12 cellular contexts compared by ENCODE assay signal in genomic region chr10:79435271-79436065, GRCh38. TPM values are rescaled to one million over a fixed set of nuclear protein-coding genes. Genes with fewer than 3 reads are reported as not detected.
A peak's percentile ranks its signal among the peaks of the same experiment; 100 is the strongest.
DNase-seq lines count a peak whose midpoint lies in the region; ATAC-seq, FAIRE-seq and TF ChIP-seq lines count a peak whose summit lies in the region.
"Had no signal": no experiment of that assay in that cellular context is flagged by ENCODE, and none has a peak within 500 bp of the region (broad histone marks: within the 10 kb centered on the region; RNA-seq: fewer than 3 reads in every experiment).

No MANE protein-coding gene starts in this region.

- intact Hi-C loops in activated CD4-positive, alpha-beta T cell treated with anti-CD3 and anti-CD28 coated beads for 36 hours (cut with DNase I, micrococcal nuclease) = no loop called here
- intact Hi-C loops in vagina (cut with DNase I) = no loop called here

- H3K27me3 ChIP-seq in neural progenitor cell (no peaks in the 10 kb centered on the region), vagina (no peaks in the 10 kb centered on the region)

- no peaks in the 10 kb centered on the region for H3K9me3 Mint-ChIP-seq in activated CD4-positive, alpha-beta T cell treated with anti-CD3 and anti-CD28 coated beads for 36 hours (ENCODE audit: low read depth)
- H3K9me3 Mint-ChIP-seq in neural progenitor cell = no peaks in the 10 kb centered on the region

- CTCF ChIA-PET in activated CD4-positive, alpha-beta T cell treated with anti-CD3 and anti-CD28 coated beads for 36 hours (lab: Charles Lee) = interaction anchor here (1.1 to 1.3 kb wide), 2 partner anchors 8 to 61 kb away, joined by 3 read pairs; no protein-coding TSS in a partner anchor

- no peak overlapping the region for H3K9ac ChIP-seq in neural progenitor cell

- H3K4me1 ChIP-seq in neural progenitor cell (peaks cover 22% of the 10 kb centered on the region), vagina (peaks cover 90% of the 10 kb centered on the region)

- TF ChIP-seq POLR2A in vagina (IDR thresholded peaks at IDR 0.05) (no peak), GM12892 (IDR thresholded peaks at IDR 0.05; ENCODE audit: low read depth, low read length) (no peak)

- H3F3A ChIP-seq in neural progenitor cell (ENCODE audit: low read depth) = no peaks in the 10 kb centered on the region

- ATAC-seq in activated CD4-positive, alpha-beta T cell treated with anti-CD3 and anti-CD28 coated beads for 36 hours = no peak

- peak; percentile 2 for DNase-seq in activated CD4-positive, alpha-beta T cell treated with anti-CD3 and anti-CD28 coated beads for 36 hours
- DNase-seq in activated CD4-positive, alpha-beta T cell treated with anti-CD3 and anti-CD28 coated beads, Interleukin-2, amount 50 U/mL, for 1 hour = no peak
- peak; percentile 57 for DNase-seq in fibroblast of villous mesenchyme (ENCODE audit: low read depth)
- peak; percentile 41 for DNase-seq in neural progenitor cell (ENCODE audit: low spot score)
- no peak for DNase-seq in vagina (ENCODE audit: extremely low spot score in 2 of 2)
- DNase-seq in kidney glomerular epithelial cell (lab: John Stamatoyannopoulos, UW) = no peak
- DNase-seq in stimulated activated CD4-positive, alpha-beta T cell treated with anti-CD3 and anti-CD28 coated beads, Interleukin-2, amount 100 ng/mL, for 24 hours = no peak
- DNase-seq in GM12892 (ENCODE audit: insufficient read length) = no peak
- DNase-seq: NCI-H446 treated with DMSO at 0.1 percent for 48 hours, T-helper 9 cell had no signal

- no peaks in the 10 kb centered on the region for H3K36me3 Mint-ChIP-seq in activated CD4-positive, alpha-beta T cell treated with anti-CD3 and anti-CD28 coated beads for 36 hours (ENCODE audit: low read depth)
- H3K36me3 Mint-ChIP-seq in neural progenitor cell = no peaks in the 10 kb centered on the region
- H3K36me3 Mint-ChIP-seq: activated naive CD8-positive, alpha-beta T cell had no signal

- H3K27me3 Mint-ChIP-seq in activated CD4-positive, alpha-beta T cell treated with anti-CD3 and anti-CD28 coated beads for 36 hours = no peaks in the 10 kb centered on the region
- peaks cover 6% of the 10 kb centered on the region for H3K27me3 Mint-ChIP-seq in neural progenitor cell (ENCODE audit: insufficient read depth, low read depth)
- H3K27me3 Mint-ChIP-seq: activated naive CD8-positive, alpha-beta T cell had no signal

- TF ChIP-seq CTCF in fibroblast of villous mesenchyme (IDR thresholded peaks at IDR 0.05; ENCODE audit: insufficient read depth, low read depth, low read length) (no peak), neural progenitor cell (IDR thresholded peaks at IDR 0.05) (no peak), vagina (IDR thresholded peaks at IDR 0.05) (no peak)

- peak overlapping the region; percentile 59 for H3K4me2 ChIP-seq in neural progenitor cell

- peaks cover 14% of the 10 kb centered on the region for H3K4me1 Mint-ChIP-seq in activated CD4-positive, alpha-beta T cell treated with anti-CD3 and anti-CD28 coated beads for 36 hours
- H3K4me1 Mint-ChIP-seq in neural progenitor cell = peaks cover 19% of the 10 kb centered on the region

- no peak overlapping the region for H3K27ac Mint-ChIP-seq in activated CD4-positive, alpha-beta T cell treated with anti-CD3 and anti-CD28 coated beads for 36 hours
- no peak overlapping the region for H3K27ac Mint-ChIP-seq in neural progenitor cell
- H3K27ac Mint-ChIP-seq: activated naive CD8-positive, alpha-beta T cell had no signal

- H3K9me3 ChIP-seq in neural progenitor cell (ENCODE audit: low read depth) (no peaks in the 10 kb centered on the region), vagina (no peaks in the 10 kb centered on the region)

- no peak overlapping the region for H3K27ac ChIP-seq in neural progenitor cell
- peak overlapping the region; percentile 96 for H3K27ac ChIP-seq in vagina

- POLR2A ChIA-PET in activated CD4-positive, alpha-beta T cell treated with anti-CD3 and anti-CD28 coated beads for 36 hours (lab: Charles Lee) = interaction anchor here (1.2 kb wide), 1 partner anchor 9 kb away, joined by 3 read pairs; no protein-coding TSS in a partner anchor

- H3K36me3 ChIP-seq in neural progenitor cell (no peaks in the 10 kb centered on the region), vagina (peaks cover 0 to 9% of the 10 kb centered on the region in 2 donors)

- H4K20me1 ChIP-seq in neural progenitor cell (ENCODE audit: low read depth) = peaks cover 30% of the 10 kb centered on the region

- H2AFZ ChIP-seq in neural progenitor cell (replicated peaks) = no peak overlapping the region

- FAIRE-seq in GM12892 (lab: Jason Lieb, UNC) = no peak
- FAIRE-seq: A204.1 had no signal

- H3K4me3 ChIP-seq in fibroblast of villous mesenchyme (ENCODE audit: low read depth, low read length) = no peak overlapping the region
- no peak overlapping the region for H3K4me3 ChIP-seq in neural progenitor cell
- H3K4me3 ChIP-seq in vagina = peak overlapping the region in 1 of 2 donors; percentile 18

- H3K79me2 ChIP-seq in neural progenitor cell (ENCODE audit: low read depth) = no peaks in the 10 kb centered on the region

- H3K4me3 Mint-ChIP-seq in activated CD4-positive, alpha-beta T cell treated with anti-CD3 and anti-CD28 coated beads for 36 hours = no peak overlapping the region
- no peak overlapping the region for H3K4me3 Mint-ChIP-seq in neural progenitor cell
- H3K4me3 Mint-ChIP-seq: activated naive CD8-positive, alpha-beta T cell had no signal

RNA-seq across cellular contexts. Expression of gene ZCCHC24, which starts 10.0 kb away (rescaled TPM):
- total RNA-seq in activated CD4-positive, alpha-beta T cell treated with anti-CD3 and anti-CD28 coated beads for 36 hours = under 1 TPM; 0.53 to 0.75 TPM
- total RNA-seq in fibroblast of villous mesenchyme = 28.7 and 36.7 TPM in 2 replicates
- total RNA-seq in neural progenitor cell (ENCODE audit: low replicate concordance) = 5.9 and 10.7 TPM in 2 replicates
- 57.0 TPM for total RNA-seq in vagina
- 0.32 TPM for polyA plus RNA-seq in GM12892 (2012; ENCODE audit: missing spikeins)

Comparison
In these comparisons a context has a peak if more than half of its experiments do, and no peak if none do; other contexts are left out.
1. DNase-seq: peak in activated CD4-positive, alpha-beta T cell treated with anti-CD3 and anti-CD28 coated beads for 36 hours (single experiment), fibroblast of villous mesenchyme (single experiment) and neural progenitor cell (single experiment); none in activated CD4-positive, alpha-beta T cell treated with anti-CD3 and anti-CD28 coated beads, Interleukin-2, amount 50 U/mL, for 1 hour (single experiment), vagina (0 of 2), kidney glomerular epithelial cell (single experiment), stimulated activated CD4-positive, alpha-beta T cell treated with anti-CD3 and anti-CD28 coated beads, Interleukin-2, amount 100 ng/mL, for 24 hours (0 of 2) and GM12892 (single experiment).